ENCODE assay signal across 13 cellular contexts in the genomic region with DNA sequence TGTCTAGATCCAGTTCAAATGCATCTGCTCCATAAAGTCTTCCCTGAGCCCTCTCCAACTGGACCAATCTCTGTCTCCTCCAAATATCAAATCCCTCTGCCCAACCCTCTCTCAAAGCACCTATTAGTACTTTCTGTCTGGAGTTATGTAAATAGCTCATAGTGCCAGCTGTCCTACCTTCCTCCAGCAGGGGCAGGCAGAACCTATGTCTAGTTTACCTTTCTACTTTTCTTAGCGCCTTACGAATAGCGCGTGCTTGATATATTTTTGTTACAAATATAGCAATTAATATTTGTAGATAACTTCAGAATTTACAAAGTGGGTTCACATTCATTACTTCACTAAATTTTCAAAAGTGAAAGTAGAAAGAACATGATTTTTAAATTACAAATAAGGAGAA. TPM values are rescaled to one million over a fixed set of nuclear protein-coding genes. Genes with fewer than 3 reads are reported as not detected.
DNase-seq lines count a peak whose midpoint lies in the region; FAIRE-seq and TF ChIP-seq lines count a peak whose summit lies in the region.
"Had no signal": no experiment of that assay in that cellular context is flagged by ENCODE, and none has a peak within 500 bp of the region (broad histone marks: within the 10 kb centered on the region; RNA-seq: fewer than 3 reads in every experiment).

No MANE protein-coding gene starts in this region.

- peak; percentile 35; the same call in 1 of the 2 replicates for TF ChIP-seq CTCF in AG04450 (IDR thresholded peaks at IDR 0.05; ENCODE audit: low read depth, low read length)
- no peak for TF ChIP-seq CTCF in astrocyte (IDR thresholded peaks at IDR 0.05; ENCODE audit: insufficient read depth, low read depth, low read length)
- TF ChIP-seq CTCF in adrenal gland (IDR thresholded peaks at IDR 0.05) = peak in 1 of 6 experiments; percentile 6

- H3K4me2 ChIP-seq in GM23248 (ENCODE audit: unreplicated experiment) (peak overlapping the region; percentile 86), astrocyte (ENCODE audit: low read length) (peak overlapping the region; percentile 76)

- H3K27me3 ChIP-seq in AG04450 (ENCODE audit: control insufficient read depth, insufficient read depth, low read length) (no peaks in the 10 kb centered on the region), GM23248 (replicated peaks; ENCODE audit: insufficient read depth) (no peaks in the 10 kb centered on the region), astrocyte (ENCODE audit: insufficient read depth, low read length) (no peaks in the 10 kb centered on the region), adrenal gland (no peaks in the 10 kb centered on the region)
- H3K27me3 ChIP-seq: neutrophil had no signal

- H3K4me1 ChIP-seq in GM23248 (ENCODE audit: insufficient read depth) (peaks cover 69% of the 10 kb centered on the region), astrocyte (ENCODE audit: insufficient read depth, low read length) (peaks cover 41% of the 10 kb centered on the region), adrenal gland (replicated peaks in 1 of 2) (no peaks in the 10 kb centered on the region)

- H2AFZ ChIP-seq in GM23248 = no peak overlapping the region
- no peak overlapping the region for H2AFZ ChIP-seq in astrocyte (ENCODE audit: low read depth, low read length)

- H3K9me3 Mint-ChIP-seq in astrocyte (ENCODE audit: unreplicated experiment) = no peaks in the 10 kb centered on the region
- H3K9me3 Mint-ChIP-seq: activated naive CD8-positive, alpha-beta T cell treated with anti-CD3 and anti-CD28 coated beads for 36 hours had no signal

- H3K36me3 ChIP-seq in GM23248 (ENCODE audit: low read depth) (no peaks in the 10 kb centered on the region), astrocyte (ENCODE audit: insufficient read depth, low read length) (no peaks in the 10 kb centered on the region), adrenal gland (replicated peaks in 1 of 2) (no peaks in the 10 kb centered on the region)
- H3K36me3 ChIP-seq: neutrophil had no signal

- no peaks in the 10 kb centered on the region for H3K79me2 ChIP-seq in GM23248 (ENCODE audit: insufficient read depth)
- no peaks in the 10 kb centered on the region for H3K79me2 ChIP-seq in astrocyte (ENCODE audit: insufficient read depth, low read length)

- in situ Hi-C loops in GM23248 (cut with MboI) = no loop called here
- in situ Hi-C loops in G401 (cut with HindIII; ENCODE audit: low sequenced_read_pairs) = no loop called here

- CTCF ChIA-PET in AG04450 (lab: Charles Lee) = interaction anchor here (1.5 to 5.0 kb wide), 3 partner anchors 12 to 159 kb away, joined by 5 to 40 read pairs (median 26); no protein-coding TSS in a partner anchor

- H3K27ac Mint-ChIP-seq in astrocyte (ENCODE audit: unreplicated experiment) = peak overlapping the region; percentile 99
- H3K27ac Mint-ChIP-seq: activated naive CD8-positive, alpha-beta T cell treated with anti-CD3 and anti-CD28 coated beads for 36 hours had no signal

- FAIRE-seq in astrocyte (lab: Jason Lieb, UNC) = no peak

- H3K27me3 Mint-ChIP-seq in astrocyte (ENCODE audit: low read depth, unreplicated experiment) = no peaks in the 10 kb centered on the region

- TF ChIP-seq POLR2A in adrenal gland (IDR thresholded peaks at IDR 0.05) = no peak

- peak overlapping the region; percentile 11 for H3K4me3 Mint-ChIP-seq in astrocyte (ENCODE audit: unreplicated experiment)
- H3K4me3 Mint-ChIP-seq: activated naive CD8-positive, alpha-beta T cell treated with anti-CD3 and anti-CD28 coated beads for 36 hours had no signal

- H4K20me1 ChIP-seq in GM23248 (ENCODE audit: insufficient read depth) (no peaks in the 10 kb centered on the region), astrocyte (ENCODE audit: insufficient read depth, low read length) (no peaks in the 10 kb centered on the region)

- H3K4me1 Mint-ChIP-seq in astrocyte (ENCODE audit: low read depth, unreplicated experiment) = peaks cover 51% of the 10 kb centered on the region
- H3K4me1 Mint-ChIP-seq: activated naive CD8-positive, alpha-beta T cell treated with anti-CD3 and anti-CD28 coated beads for 36 hours had no signal

- H3K4me3 ChIP-seq in AG04450 (ENCODE audit: low read depth, low read length) = no peak overlapping the region
- H3K4me3 ChIP-seq in GM23248 = no peak overlapping the region; the same call in 1 of the 2 replicates
- no peak overlapping the region for H3K4me3 ChIP-seq in astrocyte (ENCODE audit: insufficient read depth, low read depth, low read length)
- H3K4me3 ChIP-seq in adrenal gland = no peak overlapping the region

- H3K9ac ChIP-seq in GM23248 = peak overlapping the region; percentile 77
- H3K9ac ChIP-seq in astrocyte (ENCODE audit: low read length) = peak overlapping the region; percentile 85

- no peaks in the 10 kb centered on the region for H3K36me3 Mint-ChIP-seq in astrocyte (ENCODE audit: low read depth, unreplicated experiment)
- H3K36me3 Mint-ChIP-seq: activated naive CD8-positive, alpha-beta T cell treated with anti-CD3 and anti-CD28 coated beads for 36 hours had no signal

- intact Hi-C loops in adrenal gland (cut with DNase I) = no loop called here

- WGBS in GM23248 (ENCODE audit: low coverage in 1 of 2, low lambda C conversion rate in 2 of 2, missing lambda C conversion rate in 2 of 2), 2 experiments = 98 to 99% methylated on average over 4 of the region's 4 CpGs
- WGBS in adrenal gland, 4 donors = 93 to 96% (median 95%) methylated on average over 4 of the region's 4 CpGs

- POLR2A ChIA-PET in AG04450 (lab: Yijun Ruan, JAX) = interaction anchor here (1.0 to 2.5 kb wide), 2 partner anchors 159 to 167 kb away, joined by 4 to 12 read pairs; no protein-coding TSS in a partner anchor

- H3K27ac ChIP-seq in AG04450 (ENCODE audit: low read depth, low read length) (peak overlapping the region; percentile 99), GM23248 (peak overlapping the region; percentile 98), astrocyte (ENCODE audit: low read depth, low read length) (peak overlapping the region; percentile 100), adrenal gland (no peak overlapping the region)
- H3K27ac ChIP-seq: neutrophil had no signal

- DNase-seq in AG04450 (ENCODE audit: low read depth, low spot score) (no peak), GM23248 (peak; percentile 5), astrocyte (ENCODE audit: low read depth) (no peak), kidney glomerular epithelial cell (lab: John Stamatoyannopoulos, UW) (peak; percentile 27), adrenal gland (no peak), G401 (ENCODE audit: low spot score) (no peak)
- DNase-seq in activated CD4-positive, CD25-positive, alpha-beta regulatory T cell treated with anti-CD3 and anti-CD28 coated beads, Interleukin-2, amount 50 U/mL, for 72 hours = no peak
- no peak for DNase-seq in stimulated activated CD4-positive, alpha-beta T cell treated with anti-CD3 and anti-CD28 coated beads, Interleukin-4, amount 100 ng/mL, for 24 hours
- DNase-seq: activated CD8-positive, alpha-beta memory T cell treated with anti-CD3 and anti-CD28 coated beads for 24 hours; activated naive CD8-positive, alpha-beta T cell treated with anti-CD3 and anti-CD28 coated beads for 36 hours; NCI-H345; stimulated activated CD4-positive, alpha-beta T cell treated with anti-CD3 and anti-CD28 coated beads, Interleukin-1b, Interleukin-23, amount 100 ng/mL, for 48 hours had no signal

- H3K9me2 ChIP-seq in GM23248 (ENCODE audit: insufficient read depth) = no peaks in the 10 kb centered on the region

- H3F3A ChIP-seq in GM23248 (ENCODE audit: insufficient read depth) = peaks cover 73% of the 10 kb centered on the region

- no peaks in the 10 kb centered on the region for H3K9me3 ChIP-seq in AG04450 (ENCODE audit: control insufficient read depth, insufficient read depth, low read length)
- no peaks in the 10 kb centered on the region for H3K9me3 ChIP-seq in GM23248 (ENCODE audit: low read depth)
- no peaks in the 10 kb centered on the region for H3K9me3 ChIP-seq in astrocyte (ENCODE audit: insufficient read depth, low read depth, low read length)
- H3K9me3 ChIP-seq in adrenal gland (replicated peaks in 1 of 3) = no peaks in the 10 kb centered on the region
- H3K9me3 ChIP-seq: neutrophil had no signal

RNA-seq across cellular contexts. Expression of a gene that starts 14.0 kb away (rescaled TPM):
- polyA plus RNA-seq in AG04450 (2011; rRNA removed) (202 and 289 TPM in 2 replicates), GM23248 (2016; fragmentation: Nextera tagmentation; extraction: Ambion mirVana) (2,200 and 2,264 TPM in 2 replicates), adrenal gland (10 to 100 TPM; 12.4 to 24.6 (median 19.7) TPM)
- polyA minus RNA-seq in AG04450 (2011; rRNA and poly(A)+ RNA removed) = 122 and 160 TPM in 2 replicates
- total RNA-seq in GM23248 (2014; rRNA removed; shearing (Covaris generic)) = 1,174 and 1,238 TPM in 2 replicates
- total RNA-seq in astrocyte (272 and 333 TPM in 2 replicates), adrenal gland (10 to 100 TPM in 7 of 8 donors, 1 to 10 TPM in 1; 5.7 to 65.3 (median 20.9) TPM)
- 2.3 and 4.4 TPM in 2 replicates for total RNA-seq in G401 (2014; rRNA removed; shearing (Covaris generic))
- total RNA-seq: activated naive CD8-positive, alpha-beta T cell treated with anti-CD3 and anti-CD28 coated beads for 36 hours had no signal

Comparison
In these comparisons a context has a peak if more than half of its experiments do, and no peak if none do; other contexts are left out.
1. DNase-seq: peak in GM23248 (single experiment) and kidney glomerular epithelial cell (single experiment); none in AG04450 (single experiment), astrocyte (single experiment), adrenal gland (0 of 7), G401 (single experiment), activated CD4-positive, CD25-positive, alpha-beta regulatory T cell treated with anti-CD3 and anti-CD28 coated beads, Interleukin-2, amount 50 U/mL, for 72 hours (single experiment) and stimulated activated CD4-positive, alpha-beta T cell treated with anti-CD3 and anti-CD28 coated beads, Interleukin-4, amount 100 ng/mL, for 24 hours (single experiment).
2. H3K27ac ChIP-seq: peak in AG04450 (single experiment), GM23248 (single experiment) and astrocyte (single experiment); none in adrenal gland (0 of 5).